1 cellular context compared by ENCODE assay signal in the genomic region with DNA sequence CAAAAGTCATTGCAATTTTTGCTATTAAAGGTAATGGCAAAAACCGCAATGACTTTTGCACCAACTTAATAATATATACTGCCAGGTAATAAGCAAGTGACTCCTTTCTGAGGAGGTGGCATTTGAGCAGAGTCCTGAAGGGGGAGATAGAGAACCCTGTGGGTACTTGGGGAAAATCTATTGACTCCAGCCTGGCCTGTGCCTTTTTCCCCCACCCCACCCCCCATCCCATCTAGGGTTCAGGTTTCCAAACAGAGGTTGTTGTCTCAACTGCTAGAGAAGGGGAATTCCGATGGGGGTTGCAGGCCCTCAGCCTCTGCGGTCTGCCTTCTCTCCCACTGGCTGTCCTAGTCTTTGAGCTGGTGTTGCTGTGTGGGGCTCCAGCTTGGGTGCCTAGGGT.
TF ChIP-seq lines count a peak whose summit lies in the region.

No MANE protein-coding gene starts in this region.

TF ChIP-seq in GM12878, 131 proteins besides CTCF, POLR2A, EP300 and RAD21 (continued from another document):
- TF ChIP-seq, protein P1, sequence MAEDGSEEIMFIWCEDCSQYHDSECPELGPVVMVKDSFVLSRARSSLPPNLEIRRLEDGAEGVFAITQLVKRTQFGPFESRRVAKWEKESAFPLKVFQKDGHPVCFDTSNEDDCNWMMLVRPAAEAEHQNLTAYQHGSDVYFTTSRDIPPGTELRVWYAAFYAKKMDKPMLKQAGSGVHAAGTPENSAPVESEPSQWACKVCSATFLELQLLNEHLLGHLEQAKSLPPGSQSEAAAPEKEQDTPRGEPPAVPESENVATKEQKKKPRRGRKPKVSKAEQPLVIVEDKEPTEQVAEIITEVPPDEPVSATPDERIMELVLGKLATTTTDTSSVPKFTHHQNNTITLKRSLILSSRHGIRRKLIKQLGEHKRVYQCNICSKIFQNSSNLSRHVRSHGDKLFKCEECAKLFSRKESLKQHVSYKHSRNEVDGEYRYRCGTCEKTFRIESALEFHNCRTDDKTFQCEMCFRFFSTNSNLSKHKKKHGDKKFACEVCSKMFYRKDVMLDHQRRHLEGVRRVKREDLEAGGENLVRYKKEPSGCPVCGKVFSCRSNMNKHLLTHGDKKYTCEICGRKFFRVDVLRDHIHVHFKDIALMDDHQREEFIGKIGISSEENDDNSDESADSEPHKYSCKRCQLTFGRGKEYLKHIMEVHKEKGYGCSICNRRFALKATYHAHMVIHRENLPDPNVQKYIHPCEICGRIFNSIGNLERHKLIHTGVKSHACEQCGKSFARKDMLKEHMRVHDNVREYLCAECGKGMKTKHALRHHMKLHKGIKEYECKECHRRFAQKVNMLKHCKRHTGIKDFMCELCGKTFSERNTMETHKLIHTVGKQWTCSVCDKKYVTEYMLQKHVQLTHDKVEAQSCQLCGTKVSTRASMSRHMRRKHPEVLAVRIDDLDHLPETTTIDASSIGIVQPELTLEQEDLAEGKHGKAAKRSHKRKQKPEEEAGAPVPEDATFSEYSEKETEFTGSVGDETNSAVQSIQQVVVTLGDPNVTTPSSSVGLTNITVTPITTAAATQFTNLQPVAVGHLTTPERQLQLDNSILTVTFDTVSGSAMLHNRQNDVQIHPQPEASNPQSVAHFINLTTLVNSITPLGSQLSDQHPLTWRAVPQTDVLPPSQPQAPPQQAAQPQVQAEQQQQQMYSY (CRISPR knock-in tag; IDR thresholded peaks at IDR 0.05): no peak
- TF ChIP-seq SMARCA5 (IDR thresholded peaks at IDR 0.05): no peak
- TF ChIP-seq, protein P2, sequence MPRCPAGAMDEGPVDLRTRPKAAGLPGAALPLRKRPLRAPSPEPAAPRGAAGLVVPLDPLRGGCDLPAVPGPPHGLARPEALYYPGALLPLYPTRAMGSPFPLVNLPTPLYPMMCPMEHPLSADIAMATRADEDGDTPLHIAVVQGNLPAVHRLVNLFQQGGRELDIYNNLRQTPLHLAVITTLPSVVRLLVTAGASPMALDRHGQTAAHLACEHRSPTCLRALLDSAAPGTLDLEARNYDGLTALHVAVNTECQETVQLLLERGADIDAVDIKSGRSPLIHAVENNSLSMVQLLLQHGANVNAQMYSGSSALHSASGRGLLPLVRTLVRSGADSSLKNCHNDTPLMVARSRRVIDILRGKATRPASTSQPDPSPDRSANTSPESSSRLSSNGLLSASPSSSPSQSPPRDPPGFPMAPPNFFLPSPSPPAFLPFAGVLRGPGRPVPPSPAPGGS (IDR thresholded peaks at IDR 0.05; ENCODE audit: borderline replicate concordance, insufficient read depth, low read depth, low read length, poor library complexity, severe bottlenecking): peak; percentile 67
- TF ChIP-seq RAD51 (IDR thresholded peaks at IDR 0.05): 0 out of 2 replicates have a peak, but pooled peaks have one; percentile 8
- TF ChIP-seq SMAD1 (IDR thresholded peaks at IDR 0.05; ENCODE audit: low read depth, partially characterized antibody): no peak
- TF ChIP-seq, protein P3, sequence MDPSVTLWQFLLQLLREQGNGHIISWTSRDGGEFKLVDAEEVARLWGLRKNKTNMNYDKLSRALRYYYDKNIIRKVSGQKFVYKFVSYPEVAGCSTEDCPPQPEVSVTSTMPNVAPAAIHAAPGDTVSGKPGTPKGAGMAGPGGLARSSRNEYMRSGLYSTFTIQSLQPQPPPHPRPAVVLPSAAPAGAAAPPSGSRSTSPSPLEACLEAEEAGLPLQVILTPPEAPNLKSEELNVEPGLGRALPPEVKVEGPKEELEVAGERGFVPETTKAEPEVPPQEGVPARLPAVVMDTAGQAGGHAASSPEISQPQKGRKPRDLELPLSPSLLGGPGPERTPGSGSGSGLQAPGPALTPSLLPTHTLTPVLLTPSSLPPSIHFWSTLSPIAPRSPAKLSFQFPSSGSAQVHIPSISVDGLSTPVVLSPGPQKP (IDR thresholded peaks at IDR 0.05; ENCODE audit: low read depth, low read length): no peak
- TF ChIP-seq, protein P4, sequence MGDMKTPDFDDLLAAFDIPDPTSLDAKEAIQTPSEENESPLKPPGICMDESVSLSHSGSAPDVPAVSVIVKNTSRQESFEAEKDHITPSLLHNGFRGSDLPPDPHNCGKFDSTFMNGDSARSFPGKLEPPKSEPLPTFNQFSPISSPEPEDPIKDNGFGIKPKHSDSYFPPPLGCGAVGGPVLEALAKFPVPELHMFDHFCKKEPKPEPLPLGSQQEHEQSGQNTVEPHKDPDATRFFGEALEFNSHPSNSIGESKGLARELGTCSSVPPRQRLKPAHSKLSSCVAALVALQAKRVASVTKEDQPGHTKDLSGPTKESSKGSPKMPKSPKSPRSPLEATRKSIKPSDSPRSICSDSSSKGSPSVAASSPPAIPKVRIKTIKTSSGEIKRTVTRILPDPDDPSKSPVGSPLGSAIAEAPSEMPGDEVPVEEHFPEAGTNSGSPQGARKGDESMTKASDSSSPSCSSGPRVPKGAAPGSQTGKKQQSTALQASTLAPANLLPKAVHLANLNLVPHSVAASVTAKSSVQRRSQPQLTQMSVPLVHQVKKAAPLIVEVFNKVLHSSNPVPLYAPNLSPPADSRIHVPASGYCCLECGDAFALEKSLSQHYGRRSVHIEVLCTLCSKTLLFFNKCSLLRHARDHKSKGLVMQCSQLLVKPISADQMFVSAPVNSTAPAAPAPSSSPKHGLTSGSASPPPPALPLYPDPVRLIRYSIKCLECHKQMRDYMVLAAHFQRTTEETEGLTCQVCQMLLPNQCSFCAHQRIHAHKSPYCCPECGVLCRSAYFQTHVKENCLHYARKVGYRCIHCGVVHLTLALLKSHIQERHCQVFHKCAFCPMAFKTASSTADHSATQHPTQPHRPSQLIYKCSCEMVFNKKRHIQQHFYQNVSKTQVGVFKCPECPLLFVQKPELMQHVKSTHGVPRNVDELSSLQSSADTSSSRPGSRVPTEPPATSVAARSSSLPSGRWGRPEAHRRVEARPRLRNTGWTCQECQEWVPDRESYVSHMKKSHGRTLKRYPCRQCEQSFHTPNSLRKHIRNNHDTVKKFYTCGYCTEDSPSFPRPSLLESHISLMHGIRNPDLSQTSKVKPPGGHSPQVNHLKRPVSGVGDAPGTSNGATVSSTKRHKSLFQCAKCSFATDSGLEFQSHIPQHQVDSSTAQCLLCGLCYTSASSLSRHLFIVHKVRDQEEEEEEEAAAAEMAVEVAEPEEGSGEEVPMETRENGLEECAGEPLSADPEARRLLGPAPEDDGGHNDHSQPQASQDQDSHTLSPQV (IDR thresholded peaks at IDR 0.05): no peak
- TF ChIP-seq, protein P5, sequence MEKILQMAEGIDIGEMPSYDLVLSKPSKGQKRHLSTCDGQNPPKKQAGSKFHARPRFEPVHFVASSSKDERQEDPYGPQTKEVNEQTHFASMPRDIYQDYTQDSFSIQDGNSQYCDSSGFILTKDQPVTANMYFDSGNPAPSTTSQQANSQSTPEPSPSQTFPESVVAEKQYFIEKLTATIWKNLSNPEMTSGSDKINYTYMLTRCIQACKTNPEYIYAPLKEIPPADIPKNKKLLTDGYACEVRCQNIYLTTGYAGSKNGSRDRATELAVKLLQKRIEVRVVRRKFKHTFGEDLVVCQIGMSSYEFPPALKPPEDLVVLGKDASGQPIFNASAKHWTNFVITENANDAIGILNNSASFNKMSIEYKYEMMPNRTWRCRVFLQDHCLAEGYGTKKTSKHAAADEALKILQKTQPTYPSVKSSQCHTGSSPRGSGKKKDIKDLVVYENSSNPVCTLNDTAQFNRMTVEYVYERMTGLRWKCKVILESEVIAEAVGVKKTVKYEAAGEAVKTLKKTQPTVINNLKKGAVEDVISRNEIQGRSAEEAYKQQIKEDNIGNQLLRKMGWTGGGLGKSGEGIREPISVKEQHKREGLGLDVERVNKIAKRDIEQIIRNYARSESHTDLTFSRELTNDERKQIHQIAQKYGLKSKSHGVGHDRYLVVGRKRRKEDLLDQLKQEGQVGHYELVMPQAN (conservative IDR thresholded peaks at IDR 0.05): no peak
- no peak for TF ChIP-seq TARDBP (IDR thresholded peaks at IDR 0.05; ENCODE audit: borderline replicate concordance)
- no peak for TF ChIP-seq SRF (IDR thresholded peaks at IDR 0.05; ENCODE audit: low read depth in 2 of 2, low read length in 2 of 2)
- no peak for TF ChIP-seq JUNB (IDR thresholded peaks at IDR 0.05)
